Comparison of ENCODE assay signal across 36 cellular contexts in genomic region chr14:84401631-84402030, GRCh38.
"Had no signal": no experiment of that assay in that cellular context is flagged by ENCODE, and none has a peak within 500 bp of the region (broad histone marks: within the 10 kb centered on the region; RNA-seq: fewer than 3 reads in every experiment).

No MANE protein-coding gene starts in this region.

- H3K36me3 ChIP-seq: brain microvascular endothelial cell, Peyer's patch had no signal

- H3K27ac ChIP-seq: brain microvascular endothelial cell, Peyer's patch, VCaP had no signal

- H3K4me3 ChIP-seq: Peyer's patch had no signal

- H3K9me3 ChIP-seq: Peyer's patch had no signal

- DNase-seq: activated B cell treated with CpG ODN at 0.5 μM for 24 hours; activated CD4-positive, alpha-beta memory T cell treated with anti-CD3 and anti-CD28 coated beads, Interleukin-2, amount 10 ng/mL, durations not matched to agents 7 days and 5 days; activated CD4-positive, alpha-beta T cell treated with anti-CD3 and anti-CD28 coated beads for 1 hour; activated CD4-positive, alpha-beta T cell treated with anti-CD3 and anti-CD28 coated beads for 48 hours; activated CD8-positive, alpha-beta memory T cell treated with anti-CD3 and anti-CD28 coated beads for 24 hours; activated CD8-positive, alpha-beta memory T cell treated with anti-CD3 and anti-CD28 coated beads, Interleukin-2, amount 10 ng/mL, durations not matched to agents 7 days and 5 days; activated CD8-positive, alpha-beta memory T cell treated with anti-CD3 and anti-CD28 coated beads, Interleukin-2, amount 50 U/mL, for 48 hours; activated effector memory CD4-positive, alpha-beta T cell treated with Interleukin-2 at 50 U/mL for 16 hours; activated naive CD4-positive, alpha-beta T cell treated with anti-CD3 and anti-CD28 coated beads, Interleukin-2, amount 10 ng/mL, durations not matched to agents 7 days and 5 days; activated T-cell treated with anti-CD3 and anti-CD28 coated beads, Interleukin-2, amount 50 U/mL, for 48 hours; amniotic stem cell; brain microvascular endothelial cell; central memory CD4-positive, alpha-beta T cell; Kasumi-1; KG1; MM.1S; MV-4-11; NCI-H1105; NCI-H1417 treated with DMSO at 0.1 percent for 48 hours; NCI-H187 treated with DMSO at 0.1 percent for 48 hours; NCI-H2081; NCI-H2171 treated with DMSO at 0.1 percent for 48 hours; NCI-H2227 treated with DMSO at 0.1 percent for 48 hours; NCI-H446; NCI-H510A treated with DMSO at 0.1 percent for 48 hours; NCI-H526 treated with DMSO at 0.1 percent for 48 hours; NK-92 treated with Interleukin-12 subunit alpha and Interleukin-12 subunit beta, amount 100 ng/mL, for 24 hours; PC-3; Peyer's patch; RPMI8226; SW 1271; T-helper 1 cell; T-helper 2 cell; T-helper 9 cell had no signal

- H3K27me3 ChIP-seq: brain microvascular endothelial cell, Peyer's patch had no signal

- H3K4me1 ChIP-seq: Peyer's patch had no signal

- ATAC-seq: activated CD8-positive, alpha-beta memory T cell treated with anti-CD3 and anti-CD28 coated beads, Interleukin-2, amount 10 ng/mL, durations not matched to agents 7 days and 5 days; PC-3; Right ventricle myocardium inferior had no signal
